Comparison of ENCODE assay signal across 35 cellular contexts in the genomic region with DNA sequence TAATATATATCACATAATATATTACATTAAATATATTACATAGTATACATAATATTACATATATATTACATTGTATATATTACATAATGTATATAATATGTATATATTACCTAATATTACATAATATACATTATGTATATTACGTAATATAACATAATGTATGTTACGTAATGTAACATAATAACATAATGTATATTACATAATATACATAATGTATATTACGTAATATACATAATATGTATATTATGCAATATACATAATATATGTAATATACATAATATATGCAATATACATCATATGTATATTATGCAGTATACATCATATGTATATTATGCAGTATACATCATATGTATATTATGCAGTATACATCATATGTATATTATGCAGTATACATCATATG. TPM values are rescaled to one million over a fixed set of nuclear protein-coding genes. Genes with fewer than 3 reads are reported as not detected.
"Had no signal": no experiment of that assay in that cellular context is flagged by ENCODE, and none has a peak within 500 bp of the region (broad histone marks: within the 10 kb centered on the region; RNA-seq: fewer than 3 reads in every experiment).

No MANE protein-coding gene starts in this region.

- H3K36me3 ChIP-seq: adrenal gland, esophagus muscularis mucosa, gastrocnemius medialis, heart right ventricle had no signal

- H3K4me3 ChIP-seq: adrenal gland, body of pancreas, esophagus muscularis mucosa, gastrocnemius medialis, heart right ventricle, hepatocyte had no signal

- H3K4me1 ChIP-seq: adrenal gland, body of pancreas, esophagus muscularis mucosa, foreskin keratinocyte, gastrocnemius medialis, heart right ventricle had no signal

- DNase-seq: activated CD4-positive, alpha-beta memory T cell treated with anti-CD3 and anti-CD28 coated beads for 36 hours; activated CD4-positive, alpha-beta T cell treated with anti-CD3 and anti-CD28 coated beads for 36 hours; activated CD4-positive, alpha-beta T cell treated with anti-CD3 and anti-CD28 coated beads, Interleukin-2, amount 10 ng/mL, durations not matched to agents 24 days and 14 days; activated CD4-positive, CD25-positive, alpha-beta regulatory T cell; activated CD4-positive, CD25-positive, alpha-beta regulatory T cell treated with anti-CD3 and anti-CD28 coated beads, Interleukin-2, amount 50 U/mL, for 72 hours; activated CD8-positive, alpha-beta memory T cell treated with anti-CD3 and anti-CD28 coated beads, Interleukin-2, amount 10 ng/mL, durations not matched to agents 7 days and 5 days; activated CD8-positive, alpha-beta memory T cell treated with anti-CD3 and anti-CD28 coated beads, Interleukin-2, amount 50 U/mL, for 4 hours; activated CD8-positive, alpha-beta T cell treated with anti-CD3 and anti-CD28 coated beads, Interleukin-2, amount 10 ng/mL, durations not matched to agents 7 days and 5 days; activated effector memory CD4-positive, alpha-beta T cell treated with anti-CD3 and anti-CD28 coated beads, Interleukin-2, amount 50 U/mL, for 16 hours; activated naive CD4-positive, alpha-beta T cell treated with anti-CD3 and anti-CD28 coated beads for 36 hours; activated naive CD8-positive, alpha-beta T cell treated with anti-CD3 and anti-CD28 coated beads for 36 hours; activated naive CD8-positive, alpha-beta T cell treated with anti-CD3 and anti-CD28 coated beads, Interleukin-2, amount 50 U/mL, for 24 hours; activated T-cell treated with anti-CD3 and anti-CD28 coated beads, Interleukin-2, amount 50 U/mL, for 1 hour; activated T-cell treated with anti-CD3 and anti-CD28 coated beads, Interleukin-2, amount 50 U/mL, for 48 hours; adrenal gland; amygdala; aorta; body of pancreas; caudate nucleus; cortex of kidney; dermis blood vessel endothelial cell; effector CD4-positive, alpha-beta T cell; effector memory CD8-positive, alpha-beta T cell; erythroblast; foreskin keratinocyte; gastrocnemius medialis; heart right ventricle; T1000 had no signal

- H3K9me3 ChIP-seq: adrenal gland, body of pancreas, esophagus muscularis mucosa, gastrocnemius medialis, heart right ventricle had no signal

- H3K4me2 ChIP-seq: hepatocyte had no signal

- H3K27me3 ChIP-seq: adrenal gland, body of pancreas, esophagus muscularis mucosa, foreskin keratinocyte, gastrocnemius medialis, heart right ventricle, hepatocyte had no signal

- H3K27ac ChIP-seq: adrenal gland, body of pancreas, esophagus muscularis mucosa, foreskin keratinocyte, gastrocnemius medialis, heart right ventricle, hepatocyte had no signal

- H2AFZ ChIP-seq: hepatocyte had no signal

- H3K79me2 ChIP-seq: hepatocyte had no signal

RNA-seq across cellular contexts. Expression of a gene that starts 19.1 kb away (rescaled TPM):
- total RNA-seq: activated CD4-positive, alpha-beta memory T cell treated with anti-CD3 and anti-CD28 coated beads for 36 hours; activated CD4-positive, alpha-beta T cell treated with anti-CD3 and anti-CD28 coated beads for 36 hours; activated CD4-positive, alpha-beta T cell treated with anti-CD3 and anti-CD28 coated beads, Interleukin-2, amount 10 ng/mL, durations not matched to agents 24 days and 14 days; activated CD8-positive, alpha-beta memory T cell treated with anti-CD3 and anti-CD28 coated beads for 36 hours; activated CD8-positive, alpha-beta memory T cell treated with anti-CD3 and anti-CD28 coated beads, Interleukin-2, amount 10 ng/mL, durations not matched to agents 7 days and 5 days; activated CD8-positive, alpha-beta T cell treated with anti-CD3 and anti-CD28 coated beads, Interleukin-2, amount 10 ng/mL, durations not matched to agents 7 days and 5 days; activated naive CD4-positive, alpha-beta T cell treated with anti-CD3 and anti-CD28 coated beads for 36 hours; activated naive CD8-positive, alpha-beta T cell treated with anti-CD3 and anti-CD28 coated beads for 36 hours; activated T-helper 1 cell treated with anti-CD3 and anti-CD28 coated beads, Interleukin-12 subunit alpha, Interleukin-12 subunit beta, Interleukin-2, Interleukin-4 antibody, amounts not matched to agents 30 ng/mL and 10 ng/mL and 1 ng/mL, durations not matched to agents 14 hours and 24 hours and 36 hours; activated T-helper 2 cell treated with anti-CD3 and anti-CD28 coated beads, Interferon-gamma antibody, Interleukin-2, Interleukin-4, amounts not matched to agents 10 μg/mL and 5 μg/mL and 100 μg/mL, durations not matched to agents 14 hours and 24 hours and 36 hours; adrenal gland; aorta; body of pancreas; chondrocyte; dermis blood vessel endothelial cell; esophagus muscularis mucosa; foreskin keratinocyte; gastrocnemius medialis; glomerular endothelial cell; heart right ventricle; hepatocyte had no signal
- polyA plus RNA-seq: adrenal gland, aorta, foreskin keratinocyte, heart right ventricle, hepatocyte had no signal
